ENCODE assay signal across 23 cellular contexts in genomic region chr7:152140067-152140466, GRCh38.
"Had no signal": no experiment of that assay in that cellular context is flagged by ENCODE, and none has a peak within 500 bp of the region (broad histone marks: within the 10 kb centered on the region; RNA-seq: fewer than 3 reads in every experiment).

No MANE protein-coding gene starts in this region.

- DNase-seq: activated B cell treated with CpG ODN at 0.5 μM for 24 hours; activated CD4-positive, alpha-beta T cell treated with anti-CD3 and anti-CD28 coated beads for 1 hour; activated CD4-positive, alpha-beta T cell treated with anti-CD3 and anti-CD28 coated beads, Interleukin-2, amount 10 ng/mL, durations not matched to agents 24 days and 14 days; activated CD4-positive, alpha-beta T cell treated with anti-CD3 and anti-CD28 coated beads, Interleukin-2, amount 50 U/mL, for 48 hours; activated effector memory CD4-positive, alpha-beta T cell treated with Interleukin-2 at 50 U/mL for 16 hours; activated naive CD4-positive, alpha-beta T cell treated with Interleukin-2 at 50 U/mL for 16 hours; activated naive CD8-positive, alpha-beta T cell treated with anti-CD3 and anti-CD28 coated beads, Interleukin-2, amount 10 ng/mL, durations not matched to agents 7 days and 5 days; adrenal gland; anterior cingulate cortex; caudate nucleus; Kasumi-1; KBM-7; NCI-H1048; NCI-H146; NCI-H187 treated with DMSO at 0.1 percent for 48 hours; NCI-H2081 treated with DMSO at 0.1 percent for 48 hours; NCI-H446; NCI-H524; SHP77 treated with DMSO at 0.1 percent for 48 hours; T-helper 9 cell had no signal

- H3K36me3 ChIP-seq: breast epithelium had no signal

- H3K4me3 ChIP-seq: adrenal gland, breast epithelium had no signal

- H3K9me3 Mint-ChIP-seq: activated B cell treated with CpG ODN at 0.5 μM for 24 hours; activated CD4-positive, alpha-beta T cell treated with anti-CD3 and anti-CD28 coated beads, Interleukin-2, amount 10 ng/mL, durations not matched to agents 24 days and 14 days; activated naive CD8-positive, alpha-beta T cell treated with anti-CD3 and anti-CD28 coated beads, Interleukin-2, amount 10 ng/mL, durations not matched to agents 7 days and 5 days; activated T-helper 1 cell treated with anti-CD3 and anti-CD28 coated beads, Interleukin-12 subunit alpha, Interleukin-12 subunit beta, Interleukin-2, Interleukin-4 antibody, amounts not matched to agents 30 ng/mL and 10 ng/mL and 1 ng/mL, durations not matched to agents 14 hours and 24 hours and 36 hours; T-helper 1 cell treated with Interleukin-12 subunit alpha and Interleukin-12 subunit beta and Interleukin-4 antibody, amounts not matched to agents 30 μg/mL and 1 μg/mL, for 36 hours had no signal

- H3K27ac ChIP-seq: adrenal gland, breast epithelium had no signal

- H3K27me3 Mint-ChIP-seq: activated B cell treated with CpG ODN at 0.5 μM for 24 hours; activated CD4-positive, alpha-beta T cell treated with anti-CD3 and anti-CD28 coated beads, Interleukin-2, amount 10 ng/mL, durations not matched to agents 24 days and 14 days; activated naive CD8-positive, alpha-beta T cell treated with anti-CD3 and anti-CD28 coated beads, Interleukin-2, amount 10 ng/mL, durations not matched to agents 7 days and 5 days had no signal

- H3K9me3 ChIP-seq: adrenal gland, breast epithelium had no signal

- H3K4me1 ChIP-seq: adrenal gland, breast epithelium had no signal

- H3K4me3 Mint-ChIP-seq: activated B cell treated with CpG ODN at 0.5 μM for 24 hours; activated CD4-positive, alpha-beta T cell treated with anti-CD3 and anti-CD28 coated beads, Interleukin-2, amount 10 ng/mL, durations not matched to agents 24 days and 14 days; activated naive CD8-positive, alpha-beta T cell treated with anti-CD3 and anti-CD28 coated beads, Interleukin-2, amount 10 ng/mL, durations not matched to agents 7 days and 5 days; activated T-helper 1 cell treated with anti-CD3 and anti-CD28 coated beads, Interleukin-12 subunit alpha, Interleukin-12 subunit beta, Interleukin-2, Interleukin-4 antibody, amounts not matched to agents 30 ng/mL and 10 ng/mL and 1 ng/mL, durations not matched to agents 14 hours and 24 hours and 36 hours; T-helper 1 cell treated with Interleukin-12 subunit alpha and Interleukin-12 subunit beta and Interleukin-4 antibody, amounts not matched to agents 30 μg/mL and 1 μg/mL, for 36 hours had no signal

- H3K27me3 ChIP-seq: adrenal gland, breast epithelium had no signal

- H3K27ac Mint-ChIP-seq: activated B cell treated with CpG ODN at 0.5 μM for 24 hours; activated CD4-positive, alpha-beta T cell treated with anti-CD3 and anti-CD28 coated beads, Interleukin-2, amount 10 ng/mL, durations not matched to agents 24 days and 14 days; activated naive CD8-positive, alpha-beta T cell treated with anti-CD3 and anti-CD28 coated beads, Interleukin-2, amount 10 ng/mL, durations not matched to agents 7 days and 5 days; T-helper 1 cell treated with Interleukin-12 subunit alpha and Interleukin-12 subunit beta and Interleukin-4 antibody, amounts not matched to agents 30 μg/mL and 1 μg/mL, for 36 hours had no signal
